In genomic region chr13:51816604-51817254, GRCh38 we compare ENCODE assay signal across 1 cellular context.
TF ChIP-seq lines count a peak whose summit lies in the region.

No MANE protein-coding gene starts in this region.

TF ChIP-seq in HCT116, 20 proteins besides CTCF, POLR2A, EP300 and RAD21:
- no peak for TF ChIP-seq YY1 (IDR thresholded peaks at IDR 0.05; ENCODE audit: extremely low read depth, insufficient replicate concordance, low read depth, low read length)
- peak; percentile 34; the same call in 1 of the 2 replicates for TF ChIP-seq JUND (IDR thresholded peaks at IDR 0.05)
- TF ChIP-seq MAX (IDR thresholded peaks at IDR 0.05): no peak
- TF ChIP-seq FOSL1 (IDR thresholded peaks at IDR 0.05; ENCODE audit: low read depth): peak; percentile 32; the same call in 1 of the 2 replicates
- TF ChIP-seq SP1 (IDR thresholded peaks at IDR 0.05; ENCODE audit: low read depth): 0 out of 2 replicates have a peak, but pooled peaks have one; percentile 12
TF ChIP-seq in HCT116: peak in this region for 3.
